ENCODE assay signal across 31 cellular contexts in genomic region chr9:116271991-116272390, GRCh38.
DNase-seq lines count a peak whose midpoint lies in the region; ATAC-seq, FAIRE-seq and TF ChIP-seq lines count a peak whose summit lies in the region.
"Had no signal": no experiment of that assay in that cellular context is flagged by ENCODE, and none has a peak within 500 bp of the region (broad histone marks: within the 10 kb centered on the region; RNA-seq: fewer than 3 reads in every experiment).

No MANE protein-coding gene starts in this region.

- H2BK15ac ChIP-seq in H1 (ENCODE audit: low read length) (no peak overlapping the region), mesendoderm (replicated peaks; ENCODE audit: low read depth) (no peak overlapping the region)

- H3K23ac ChIP-seq in H1 (ENCODE audit: insufficient read length) (no peak overlapping the region), mesendoderm (ENCODE audit: low read length) (no peak overlapping the region)

- H3K27me3 ChIP-seq in HUES48 (ENCODE audit: control insufficient read depth, insufficient read depth, low read length) = peaks cover 84% of the 10 kb centered on the region
- H3K27me3 ChIP-seq in H1 (replicated peaks in 1 of 4; ENCODE audit: control insufficient read depth in 3 of 4, extremely low read depth in 1 of 4, insufficient read depth in 3 of 4, low read length in 3 of 4) = peaks cover 39 to 76% (median 67%) of the 10 kb centered on the region in 4 experiments
- no peaks in the 10 kb centered on the region for H3K27me3 ChIP-seq in mesendoderm (ENCODE audit: insufficient read depth, low read length, poor library complexity)
- H3K27me3 ChIP-seq: body of pancreas, sigmoid colon, transverse colon had no signal

- DNase-seq in A549 (ENCODE audit: low read depth in 1 of 2, low spot score in 1 of 2) = no peak
- peak; percentile 64 to 92 for DNase-seq in H1 (ENCODE audit: low read depth in 1 of 2, low spot score in 2 of 2)
- peak; percentile 97 for DNase-seq in mesendoderm
- DNase-seq in stimulated activated naive CD8-positive, alpha-beta T cell treated with anti-CD3 and anti-CD28 coated beads, Interleukin-15, Interleukin-2, amounts not matched to agents 100 U/mL and 50 U/mL, for 24 hours = no peak
- no peak for DNase-seq in middle frontal gyrus (ENCODE audit: extremely low spot score, low spot score)
- no peak for DNase-seq in substantia nigra (lab: John Stamatoyannopoulos, UW)
- DNase-seq: activated CD4-positive, alpha-beta T cell treated with anti-CD3 and anti-CD28 coated beads, Interleukin-2, amount 50 U/mL, for 48 hours; activated CD4-positive, CD25-positive, alpha-beta regulatory T cell treated with anti-CD3 and anti-CD28 coated beads, Interleukin-2, amount 50 U/mL, for 72 hours; activated naive CD4-positive, alpha-beta T cell treated with Interleukin-2 at 50 U/mL for 16 hours; body of pancreas; Caco-2; GF-D8; GM23248; head of caudate nucleus; immature natural killer cell; Kasumi-1; left colon; mammary epithelial cell; NCI-H1417; NCI-H2029 treated with DMSO at 0.1 percent for 48 hours; NCI-H69; Right ventricle myocardium superior; sigmoid colon; stimulated activated CD4-positive, alpha-beta T cell treated with anti-CD3 and anti-CD28 coated beads, Interleukin-4, amount 100 ng/mL, for 4 hours; T-helper 2 cell; transverse colon had no signal

- TF ChIP-seq POLR2A in A549 (IDR thresholded peaks at IDR 0.05; ENCODE audit: low read length) (no peak), H1 (IDR thresholded peaks at IDR 0.05; ENCODE audit: control extremely low read depth in 1 of 2, low read depth in 2 of 2, low read length in 2 of 2) (no peak)

- POLR2A ChIA-PET in A549 (lab: Yijun Ruan, JAX) = no interaction called here
- POLR2A ChIA-PET in H1 (lab: Charles Lee; ENCODE audit: partially characterized antibody) = interaction anchor here (2.1 kb wide), 1 partner anchor 14 kb away, joined by 5 read pairs; no protein-coding TSS in a partner anchor

- H2BK12ac ChIP-seq in H1 (ENCODE audit: low read depth, low read length) = peak overlapping the region; percentile 78; the same call in 1 of the 2 replicates

- H4K8ac ChIP-seq in H1 (ENCODE audit: extremely low read depth, insufficient read depth, low read length) = no peak overlapping the region
- no peak overlapping the region for H4K8ac ChIP-seq in mesendoderm (ENCODE audit: low read depth, low read length)

- no peak for TF ChIP-seq RAD21 in A549 (conservative IDR thresholded peaks at IDR 0.05 in 1 of 2, IDR thresholded peaks at IDR 0.05 in 1 of 2)
- TF ChIP-seq RAD21 in H1 (IDR thresholded peaks at IDR 0.05 in 1 of 2, conservative IDR thresholded peaks at IDR 0.05 in 1 of 2; ENCODE audit: low read depth in 2 of 2, low read length in 2 of 2) = peak in 1 of 2 experiments; percentile 12; a peak in 1 of 4 replicates

- no peak overlapping the region for H2BK20ac ChIP-seq in H1 (ENCODE audit: low read length)

- H4K20me1 ChIP-seq in H1 (replicated peaks in 1 of 2; ENCODE audit: control insufficient read depth in 1 of 2, insufficient read depth in 2 of 2, low read length in 2 of 2) = peaks cover 2 to 6% of the 10 kb centered on the region in 2 experiments

- CTCF ChIA-PET in A549 (lab: Yijun Ruan, JAX) = interaction anchor here (1.0 kb wide), 1 partner anchor 465 kb away, joined by 3 read pairs; no protein-coding TSS in a partner anchor
- CTCF ChIA-PET in H1 (lab: Charles Lee; ENCODE audit: partially characterized antibody) = interaction anchor here (1.0 to 1.2 kb wide), 3 partner anchors 9 to 120 kb away, joined by 3 read pairs; no protein-coding TSS in a partner anchor

- H3K27ac ChIP-seq in A549 (peak overlapping the region; percentile 5 to 64; a peak in 4 of 6 replicates), HUES48 (ENCODE audit: low read depth, low read length) (peak overlapping the region; percentile 81), H1 (ENCODE audit: low read depth, low read length) (no peak overlapping the region), mesendoderm (ENCODE audit: low read depth, low read length) (peak overlapping the region; percentile 68), substantia nigra (ENCODE audit: low read depth, low read length, poor library complexity, severe bottlenecking) (no peak overlapping the region)
- H3K27ac ChIP-seq: 22Rv1, body of pancreas, GM23248, sigmoid colon, transverse colon had no signal

- TF ChIP-seq CTCF in A549 (IDR thresholded peaks at IDR 0.05) (no peak), H1 (IDR thresholded peaks at IDR 0.05; ENCODE audit: control extremely low read depth in 1 of 3, insufficient read depth in 1 of 3, low read depth in 1 of 3, low read length in 3 of 3) (no peak)

- H3K4me2 ChIP-seq in A549 (peak overlapping the region; percentile 27), H1 (ENCODE audit: insufficient read depth in 1 of 2, low read depth in 2 of 2, low read length in 2 of 2) (peak overlapping the region; percentile 38 to 49), mesendoderm (ENCODE audit: low read length) (peak overlapping the region; percentile 6)

- no peaks in the 10 kb centered on the region for H3K79me1 ChIP-seq in H1 (ENCODE audit: low read depth, low read length)
- H3K79me1 ChIP-seq in mesendoderm (ENCODE audit: low read length) = no peaks in the 10 kb centered on the region

- WGBS in A549 (ENCODE audit: missing lambda C conversion rate) = 71% methylated on average over 5 of the region's 5 CpGs
- WGBS in H1 (ENCODE audit: extremely low coverage in 1 of 2, insufficient coverage in 1 of 2, insufficient read length in 1 of 2, insufficient replicate concordance in 2 of 2, low coverage in 1 of 2, low lambda C conversion rate in 2 of 2, missing lambda C conversion rate in 1 of 2), 2 experiments = 4% methylated on average over 5 of the region's 5 CpGs; no CpG with 5 or more reads in 1 of the 2 experiments
- no CpG with 5 or more reads among the region's 5 CpGs for WGBS in mesendoderm (ENCODE audit: extremely low coverage, insufficient coverage, low lambda C conversion rate)

- FAIRE-seq in A549 (lab: Jason Lieb, UNC) = no peak
- peak; percentile 96 for FAIRE-seq in H1 (lab: Jason Lieb, UNC)
- FAIRE-seq: HepG2 had no signal

- H2AK5ac ChIP-seq in H1 (ENCODE audit: low read depth, low read length) (no peak overlapping the region), mesendoderm (ENCODE audit: low read length) (no peak overlapping the region)

- H3K36me3 ChIP-seq in HUES48 (ENCODE audit: control insufficient read depth, insufficient read depth, low read length) (no peaks in the 10 kb centered on the region), H1 (ENCODE audit: control insufficient read depth in 2 of 4, insufficient read depth in 4 of 4, low read length in 3 of 4) (no peaks in the 10 kb centered on the region), mesendoderm (ENCODE audit: control insufficient read depth, insufficient read depth, low read length) (no peaks in the 10 kb centered on the region)
- H3K36me3 ChIP-seq: sigmoid colon, transverse colon had no signal

- H3K79me2 ChIP-seq in H1 (ENCODE audit: control insufficient read depth in 1 of 2, insufficient read depth in 2 of 2, low read length in 2 of 2) (no peaks in the 10 kb centered on the region), mesendoderm (ENCODE audit: control insufficient read depth, insufficient read depth, low read length) (no peaks in the 10 kb centered on the region)

- H3K4ac ChIP-seq in H1 (replicated peaks; ENCODE audit: insufficient read length, low read depth, low read length) (no peak overlapping the region), mesendoderm (ENCODE audit: low read depth, low read length) (no peak overlapping the region)

- no peak overlapping the region for H4K5ac ChIP-seq in H1 (ENCODE audit: insufficient read length, low read depth, low read length)
- no peak overlapping the region for H4K5ac ChIP-seq in mesendoderm (ENCODE audit: low read length)

- H3K4me1 ChIP-seq in A549 = peaks cover 92% of the 10 kb centered on the region
- H3K4me1 ChIP-seq in HUES48 (ENCODE audit: control insufficient read depth, insufficient read depth, low read length) = peaks cover 37% of the 10 kb centered on the region
- peaks cover 6 to 23% (median 10%) of the 10 kb centered on the region in 4 experiments; a peak in 4 of 7 replicates for H3K4me1 ChIP-seq in H1 (replicated peaks in 1 of 4; ENCODE audit: control insufficient read depth in 3 of 4, insufficient read depth in 4 of 4, low read length in 3 of 4)
- H3K4me1 ChIP-seq in mesendoderm (ENCODE audit: control insufficient read depth, low read depth, low read length) = peaks cover 20% of the 10 kb centered on the region
- H3K4me1 ChIP-seq: body of pancreas, Caco-2, sigmoid colon, transverse colon had no signal

- no peak overlapping the region for H3K14ac ChIP-seq in H1 (ENCODE audit: insufficient read length)

- H3K18ac ChIP-seq in H1 (ENCODE audit: extremely low read depth, low read length) (no peak overlapping the region), mesendoderm (ENCODE audit: low read length) (peak overlapping the region; percentile 43)

- no peak overlapping the region for H2AFZ ChIP-seq in H1 (ENCODE audit: low read length)
- H2AFZ ChIP-seq: GM23248 had no signal

- H3K9ac ChIP-seq in HUES48 (ENCODE audit: low read depth, low read length) (no peak overlapping the region), H1 (replicated peaks in 1 of 4; ENCODE audit: extremely low read depth in 1 of 4, low read depth in 3 of 4, low read length in 3 of 4) (no peak overlapping the region), mesendoderm (ENCODE audit: low read length) (no peak overlapping the region)
- H3K9ac ChIP-seq: GM23248 had no signal

- no peak overlapping the region for H4K91ac ChIP-seq in H1 (replicated peaks; ENCODE audit: insufficient read length, low read length)

- H3K4me3 ChIP-seq in A549 = no peak overlapping the region
- no peak overlapping the region for H3K4me3 ChIP-seq in HUES48 (ENCODE audit: low read depth, low read length)
- H3K4me3 ChIP-seq in H1 (ENCODE audit: extremely low read depth in 1 of 4, insufficient read depth in 2 of 4, low read depth in 3 of 4, low read length in 4 of 4) = peak overlapping the region in 2 of 4 experiments; percentile 17 to 24; a peak in 2 of 8 replicates
- H3K4me3 ChIP-seq in mesendoderm (ENCODE audit: low read length) = no peak overlapping the region
- H3K4me3 ChIP-seq: body of pancreas, GM23248, sigmoid colon, transverse colon had no signal

- H3K23me2 ChIP-seq in H1 (ENCODE audit: low read depth, low read length) = no peaks in the 10 kb centered on the region

- H3K9me3 ChIP-seq in A549 (no peaks in the 10 kb centered on the region), HUES48 (ENCODE audit: control insufficient read depth, insufficient read depth, low read length) (no peaks in the 10 kb centered on the region), H1 (ENCODE audit: insufficient read depth in 2 of 2, low read depth in 1 of 2, low read length in 1 of 2) (no peaks in the 10 kb centered on the region)
- H3K9me3 ChIP-seq: body of pancreas, Caco-2, transverse colon had no signal

- H3K56ac ChIP-seq in H1 (replicated peaks; ENCODE audit: insufficient read length, low read depth, low read length) (no peak overlapping the region), mesendoderm (ENCODE audit: low read length) (peak overlapping the region; percentile 44)

- H2BK120ac ChIP-seq in H1 (replicated peaks; ENCODE audit: low read depth, low read length) (no peak overlapping the region), mesendoderm (ENCODE audit: low read depth, low read length) (no peak overlapping the region)

- no peak overlapping the region for H2BK5ac ChIP-seq in H1 (ENCODE audit: low read depth, low read length)
- no peak overlapping the region for H2BK5ac ChIP-seq in mesendoderm (ENCODE audit: low read length)

- TF ChIP-seq EP300 in A549 (IDR thresholded peaks at IDR 0.05) (no peak), H1 (IDR thresholded peaks at IDR 0.05; ENCODE audit: borderline replicate concordance in 1 of 2, low read depth in 2 of 2, low read length in 2 of 2) (peak in 1 of 2 experiments; percentile 88; a peak in 1 of 3 replicates)

- no peak for ATAC-seq in A549
- ATAC-seq in stimulated activated naive CD8-positive, alpha-beta T cell treated with anti-CD3 and anti-CD28 coated beads, Interleukin-15, Interleukin-2, amounts not matched to agents 100 U/mL and 50 U/mL, for 24 hours = no peak
- ATAC-seq in GM21529 (IDR thresholded peaks at IDR 0.05; ENCODE audit: unreplicated experiment) = no peak
- ATAC-seq: body of pancreas, HepG2, left colon, Panc1 had no signal

Comparison
In these comparisons a context has a peak if more than half of its experiments do, and no peak if none do; other contexts are left out.
1. DNase-seq: peak in H1 (2 of 2) and mesendoderm (single experiment); none in A549 (0 of 2), stimulated activated naive CD8-positive, alpha-beta T cell treated with anti-CD3 and anti-CD28 coated beads, Interleukin-15, Interleukin-2, amounts not matched to agents 100 U/mL and 50 U/mL, for 24 hours (single experiment), middle frontal gyrus (single experiment) and substantia nigra (0 of 49).
2. H3K27ac ChIP-seq: peak in A549 (2 of 2), HUES48 (single experiment) and mesendoderm (single experiment); none in H1 (single experiment) and substantia nigra (single experiment).
3. Of the 18 proteins assayed by ChIP-seq in both H1 and A549: peak only in H1: JUN; only in A549: none; in both: none; in neither: 14; mixed calls (peak in some experiments, not most) for 3.
4. Peak in every context shown above with its lines, with median percentiles within 50 percentile points of each other: H3K4me2 ChIP-seq.